Comparison of ENCODE assay signal across 13 cellular contexts in the genomic region with DNA sequence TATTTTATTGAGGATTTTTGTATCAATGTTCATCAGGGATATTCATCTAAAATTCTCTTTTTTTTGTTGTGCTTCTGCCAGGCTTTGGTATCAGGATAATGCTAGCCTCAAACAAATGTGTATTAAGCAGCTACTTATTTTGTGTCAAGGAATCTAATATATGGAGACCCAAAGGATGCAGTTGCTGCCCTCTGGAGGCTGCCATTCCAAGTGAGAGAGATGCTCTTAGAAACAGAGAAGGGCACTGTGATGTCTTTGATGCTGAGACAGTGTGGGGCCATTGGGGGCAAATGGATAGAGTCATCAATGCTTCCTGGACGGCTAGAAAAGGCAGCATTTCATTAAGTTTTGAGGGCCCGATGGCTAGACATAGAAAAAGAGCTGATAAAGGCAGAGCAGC.
A peak's percentile ranks its signal among the peaks of the same experiment; 100 is the strongest.
DNase-seq lines count a peak whose midpoint lies in the region; ATAC-seq and TF ChIP-seq lines count a peak whose summit lies in the region.
"Had no signal": no experiment of that assay in that cellular context is flagged by ENCODE, and none has a peak within 500 bp of the region (broad histone marks: within the 10 kb centered on the region; RNA-seq: fewer than 3 reads in every experiment).

No MANE protein-coding gene starts in this region.

- no peaks in the 10 kb centered on the region for H3K79me2 ChIP-seq in neural progenitor cell (ENCODE audit: low read depth)
- no peaks in the 10 kb centered on the region for H3K79me2 ChIP-seq in osteoblast (ENCODE audit: insufficient read depth, low read length)
- H3K79me2 ChIP-seq: parathyroid adenoma had no signal

- H3K4me1 ChIP-seq in endodermal cell (ENCODE audit: control insufficient read depth, insufficient read depth, low read length) (peaks cover 6% of the 10 kb centered on the region), neural progenitor cell (peaks cover 8% of the 10 kb centered on the region), osteoblast (ENCODE audit: insufficient read depth, low read length) (no peaks in the 10 kb centered on the region)
- H3K4me1 ChIP-seq: parathyroid adenoma had no signal

- H3K36me3 ChIP-seq in MG63 (no peaks in the 10 kb centered on the region), endodermal cell (ENCODE audit: control insufficient read depth, insufficient read depth, low read length) (no peaks in the 10 kb centered on the region), neural progenitor cell (no peaks in the 10 kb centered on the region), osteoblast (ENCODE audit: insufficient read depth, low read length) (no peaks in the 10 kb centered on the region)

- no peak overlapping the region for H3K4me2 ChIP-seq in neural progenitor cell
- H3K4me2 ChIP-seq in osteoblast (ENCODE audit: insufficient read depth, low read length) = no peak overlapping the region

- H3K9me3 ChIP-seq in MG63 (no peaks in the 10 kb centered on the region), endodermal cell (ENCODE audit: control insufficient read depth, low read length) (no peaks in the 10 kb centered on the region), neural progenitor cell (ENCODE audit: low read depth) (no peaks in the 10 kb centered on the region), osteoblast (ENCODE audit: low read depth, low read length) (no peaks in the 10 kb centered on the region)

- CTCF ChIA-PET in activated CD8-positive, alpha-beta memory T cell treated with anti-CD3 and anti-CD28 coated beads, Interleukin-2, amount 10 ng/mL, durations not matched to agents 7 days and 5 days (lab: Charles Lee) = interaction anchor here (0.9 to 1.5 kb wide), 2 partner anchors 10 to 294 kb away, joined by 3 to 5 read pairs; no protein-coding TSS in a partner anchor

- H3K9ac ChIP-seq in endodermal cell (ENCODE audit: extremely low read depth, low read length, poor library complexity, severe bottlenecking) (no peak overlapping the region), neural progenitor cell (no peak overlapping the region)
- H3K9ac ChIP-seq: parathyroid adenoma had no signal

- no peaks in the 10 kb centered on the region for H3K27me3 Mint-ChIP-seq in activated CD8-positive, alpha-beta memory T cell treated with anti-CD3 and anti-CD28 coated beads, Interleukin-2, amount 10 ng/mL, durations not matched to agents 7 days and 5 days
- H3K27me3 Mint-ChIP-seq in endodermal cell (ENCODE audit: insufficient read depth) (no peaks in the 10 kb centered on the region), neural progenitor cell (ENCODE audit: insufficient read depth, low read depth) (no peaks in the 10 kb centered on the region)

- peaks cover under 1% of the 10 kb centered on the region for H3K36me3 Mint-ChIP-seq in activated CD8-positive, alpha-beta memory T cell treated with anti-CD3 and anti-CD28 coated beads, Interleukin-2, amount 10 ng/mL, durations not matched to agents 7 days and 5 days
- H3K36me3 Mint-ChIP-seq in endodermal cell (ENCODE audit: low read depth) (no peaks in the 10 kb centered on the region), neural progenitor cell (peaks cover 11% of the 10 kb centered on the region)

- H3F3A ChIP-seq in neural progenitor cell (ENCODE audit: low read depth) = no peaks in the 10 kb centered on the region

- H3K27me3 ChIP-seq in MG63 (no peaks in the 10 kb centered on the region), endodermal cell (ENCODE audit: control insufficient read depth, insufficient read depth, low read length, poor library complexity, severe bottlenecking) (no peaks in the 10 kb centered on the region), neural progenitor cell (no peaks in the 10 kb centered on the region), osteoblast (ENCODE audit: insufficient read depth, low read length) (peaks cover 3% of the 10 kb centered on the region)

- 82% methylated on average over 2 of the region's 2 CpGs for WGBS in endodermal cell (ENCODE audit: insufficient coverage in 1 of 2, insufficient read length in 1 of 2), 2 experiments

- no peaks in the 10 kb centered on the region for H3K9me3 Mint-ChIP-seq in activated CD8-positive, alpha-beta memory T cell treated with anti-CD3 and anti-CD28 coated beads, Interleukin-2, amount 10 ng/mL, durations not matched to agents 7 days and 5 days (ENCODE audit: low read depth)
- H3K9me3 Mint-ChIP-seq in endodermal cell (peaks cover 2% of the 10 kb centered on the region), neural progenitor cell (peaks cover 11% of the 10 kb centered on the region)

- no peak overlapping the region for H2AFZ ChIP-seq in neural progenitor cell (replicated peaks)
- H2AFZ ChIP-seq in osteoblast (ENCODE audit: low read length) = no peak overlapping the region
- H2AFZ ChIP-seq: parathyroid adenoma had no signal

- peak; percentile 46 for DNase-seq in activated CD8-positive, alpha-beta memory T cell treated with anti-CD3 and anti-CD28 coated beads, Interleukin-2, amount 10 ng/mL, durations not matched to agents 7 days and 5 days
- DNase-seq in activated CD8-positive, alpha-beta memory T cell treated with anti-CD3 and anti-CD28 coated beads for 24 hours = no peak
- DNase-seq in MG63 = peak; percentile 2
- DNase-seq in endodermal cell = peak; percentile 67
- DNase-seq in neural progenitor cell (ENCODE audit: low spot score) = peak; percentile 25
- DNase-seq in osteoblast (ENCODE audit: insufficient read length, low spot score, missing footprints) = no peak
- no peak for DNase-seq in stimulated activated CD8-positive, alpha-beta memory T cell treated with anti-CD3 and anti-CD28 coated beads, Interleukin-4, amount 100 ng/mL, for 48 hours
- DNase-seq: activated T-cell treated with anti-CD3 and anti-CD28 coated beads for 4 hours; MV-4-11; stimulated activated CD4-positive, alpha-beta T cell treated with anti-CD3 and anti-CD28 coated beads, Interleukin-4, amount 100 ng/mL, for 4 hours had no signal

- H3K27ac ChIP-seq in endodermal cell (ENCODE audit: low read depth, low read length) (no peak overlapping the region), neural progenitor cell (no peak overlapping the region), osteoblast (ENCODE audit: low read depth, low read length) (no peak overlapping the region)
- H3K27ac ChIP-seq: parathyroid adenoma had no signal

- H3K27ac Mint-ChIP-seq in activated CD8-positive, alpha-beta memory T cell treated with anti-CD3 and anti-CD28 coated beads, Interleukin-2, amount 10 ng/mL, durations not matched to agents 7 days and 5 days = no peak overlapping the region
- H3K27ac Mint-ChIP-seq in endodermal cell (no peak overlapping the region), neural progenitor cell (no peak overlapping the region)

- no peak for ATAC-seq in activated CD8-positive, alpha-beta memory T cell treated with anti-CD3 and anti-CD28 coated beads, Interleukin-2, amount 10 ng/mL, durations not matched to agents 7 days and 5 days
- ATAC-seq in GM18868 (IDR thresholded peaks at IDR 0.05; ENCODE audit: unreplicated experiment) = no peak
- ATAC-seq: left lobe of liver had no signal

- H4K20me1 ChIP-seq in neural progenitor cell (ENCODE audit: low read depth) (no peaks in the 10 kb centered on the region), osteoblast (ENCODE audit: insufficient read depth, low read length) (no peaks in the 10 kb centered on the region)

- TF ChIP-seq CTCF in endodermal cell (conservative IDR thresholded peaks at IDR 0.05) = peak; percentile 64
- TF ChIP-seq CTCF in neural progenitor cell (IDR thresholded peaks at IDR 0.05) = peak; percentile 37
- no peak for TF ChIP-seq CTCF in osteoblast (IDR thresholded peaks at IDR 0.05; ENCODE audit: extremely low read depth, low read depth, low read length)

- no peak overlapping the region for H3K4me3 ChIP-seq in MG63
- no peak overlapping the region for H3K4me3 ChIP-seq in endodermal cell (ENCODE audit: low read length)
- no peak overlapping the region for H3K4me3 ChIP-seq in neural progenitor cell
- no peak overlapping the region for H3K4me3 ChIP-seq in osteoblast (ENCODE audit: insufficient read depth, low read length)

- H3K4me1 Mint-ChIP-seq in activated CD8-positive, alpha-beta memory T cell treated with anti-CD3 and anti-CD28 coated beads, Interleukin-2, amount 10 ng/mL, durations not matched to agents 7 days and 5 days = peaks cover 9% of the 10 kb centered on the region
- H3K4me1 Mint-ChIP-seq in endodermal cell (peaks cover 35% of the 10 kb centered on the region), neural progenitor cell (peaks cover 14% of the 10 kb centered on the region)

- H3K4me3 Mint-ChIP-seq in activated CD8-positive, alpha-beta memory T cell treated with anti-CD3 and anti-CD28 coated beads, Interleukin-2, amount 10 ng/mL, durations not matched to agents 7 days and 5 days = no peak overlapping the region
- H3K4me3 Mint-ChIP-seq in endodermal cell (no peak overlapping the region), neural progenitor cell (no peak overlapping the region)

Comparison
In these comparisons a context has a peak if more than half of its experiments do, and no peak if none do; other contexts are left out.
1. DNase-seq: peak in activated CD8-positive, alpha-beta memory T cell treated with anti-CD3 and anti-CD28 coated beads, Interleukin-2, amount 10 ng/mL, durations not matched to agents 7 days and 5 days (single experiment), MG63 (single experiment), endodermal cell (single experiment) and neural progenitor cell (single experiment); none in activated CD8-positive, alpha-beta memory T cell treated with anti-CD3 and anti-CD28 coated beads for 24 hours (single experiment), osteoblast (single experiment) and stimulated activated CD8-positive, alpha-beta memory T cell treated with anti-CD3 and anti-CD28 coated beads, Interleukin-4, amount 100 ng/mL, for 48 hours (single experiment).